Comparison of ENCODE assay signal across 9 cellular contexts in genomic region chr3:112391648-112392047, GRCh38. TPM values are rescaled to one million over a fixed set of nuclear protein-coding genes. Genes with fewer than 3 reads are reported as not detected.
A peak's percentile ranks its signal among the peaks of the same experiment; 100 is the strongest.
DNase-seq lines count a peak whose midpoint lies in the region; ATAC-seq and TF ChIP-seq lines count a peak whose summit lies in the region.
"Had no signal": no experiment of that assay in that cellular context is flagged by ENCODE, and none has a peak within 500 bp of the region (broad histone marks: within the 10 kb centered on the region; RNA-seq: fewer than 3 reads in every experiment).

No MANE protein-coding gene starts in this region.

- no peaks in the 10 kb centered on the region for H3K27me3 ChIP-seq in left lung

- DNase-seq in T-helper 2 cell treated with Interferon-gamma antibody and Interleukin-4, amounts not matched to agents 5 μg/mL and 100 μg/mL, for 36 hours (ENCODE audit: low spot score): no peak
- DNase-seq in T-helper 2 cell: no peak
- no peak for DNase-seq in activated naive CD8-positive, alpha-beta T cell treated with anti-CD3 and anti-CD28 coated beads, Interleukin-2, amount 50 U/mL, for 24 hours
- DNase-seq in left lung: no peak
- no peak for DNase-seq in GM10266 (ENCODE audit: extremely low spot score)
- DNase-seq in G401 (ENCODE audit: low spot score): no peak
- DNase-seq: NCI-H526 treated with DMSO at 0.1 percent for 48 hours had no signal

- no peak for TF ChIP-seq CTCF in left lung (IDR thresholded peaks at IDR 0.05)
- no peak for TF ChIP-seq CTCF in GM10266 (IDR thresholded peaks at IDR 0.05; ENCODE audit: control insufficient read depth, insufficient read depth, low read depth, missing control alignments)

- in situ Hi-C loops in G401 (cut with HindIII; ENCODE audit: low sequenced_read_pairs): no loop called here

- no peaks in the 10 kb centered on the region for H3K36me3 ChIP-seq in left lung

- H3K27ac ChIP-seq in left lung (peak overlapping the region; percentile 68 to 74), temporal lobe (ENCODE audit: low read depth, low read length) (peak overlapping the region; percentile 98)

- H3K4me3 ChIP-seq in left lung: no peak overlapping the region

- H3K4me1 Mint-ChIP-seq in T-helper 2 cell treated with Interferon-gamma antibody and Interleukin-4, amounts not matched to agents 5 μg/mL and 100 μg/mL, for 36 hours (ENCODE audit: low read depth): peaks cover 47% of the 10 kb centered on the region
- H3K4me1 Mint-ChIP-seq in activated naive CD8-positive, alpha-beta T cell treated with anti-CD3 and anti-CD28 coated beads, Interleukin-2, amount 50 U/mL, for 24 hours: peaks cover 44% of the 10 kb centered on the region

- H3K27ac Mint-ChIP-seq in T-helper 2 cell treated with Interferon-gamma antibody and Interleukin-4, amounts not matched to agents 5 μg/mL and 100 μg/mL, for 36 hours: peak overlapping the region; percentile 81
- peak overlapping the region; percentile 36 for H3K27ac Mint-ChIP-seq in activated naive CD8-positive, alpha-beta T cell treated with anti-CD3 and anti-CD28 coated beads, Interleukin-2, amount 50 U/mL, for 24 hours

- no peaks in the 10 kb centered on the region for H3K27me3 Mint-ChIP-seq in T-helper 2 cell treated with Interferon-gamma antibody and Interleukin-4, amounts not matched to agents 5 μg/mL and 100 μg/mL, for 36 hours (ENCODE audit: low read depth)
- no peaks in the 10 kb centered on the region for H3K27me3 Mint-ChIP-seq in activated naive CD8-positive, alpha-beta T cell treated with anti-CD3 and anti-CD28 coated beads, Interleukin-2, amount 50 U/mL, for 24 hours

- peaks cover 0 to 6% of the 10 kb centered on the region in 2 donors for H3K9me3 ChIP-seq in left lung

- H3K4me3 Mint-ChIP-seq in T-helper 2 cell treated with Interferon-gamma antibody and Interleukin-4, amounts not matched to agents 5 μg/mL and 100 μg/mL, for 36 hours: peak overlapping the region; percentile 19
- no peak overlapping the region for H3K4me3 Mint-ChIP-seq in activated naive CD8-positive, alpha-beta T cell treated with anti-CD3 and anti-CD28 coated beads, Interleukin-2, amount 50 U/mL, for 24 hours

- peaks cover 24% of the 10 kb centered on the region for H3K9me3 Mint-ChIP-seq in T-helper 2 cell treated with Interferon-gamma antibody and Interleukin-4, amounts not matched to agents 5 μg/mL and 100 μg/mL, for 36 hours
- H3K9me3 Mint-ChIP-seq in activated naive CD8-positive, alpha-beta T cell treated with anti-CD3 and anti-CD28 coated beads, Interleukin-2, amount 50 U/mL, for 24 hours: peaks cover 5% of the 10 kb centered on the region

- intact Hi-C loops in left lung (cut with DNase I): no loop called here

- peaks cover 9 to 26% of the 10 kb centered on the region in 2 donors for H3K4me1 ChIP-seq in left lung

- peaks cover 11% of the 10 kb centered on the region for H3K36me3 Mint-ChIP-seq in T-helper 2 cell treated with Interferon-gamma antibody and Interleukin-4, amounts not matched to agents 5 μg/mL and 100 μg/mL, for 36 hours (ENCODE audit: low read depth)
- H3K36me3 Mint-ChIP-seq in activated naive CD8-positive, alpha-beta T cell treated with anti-CD3 and anti-CD28 coated beads, Interleukin-2, amount 50 U/mL, for 24 hours (ENCODE audit: low read depth): no peaks in the 10 kb centered on the region

- no peak for ATAC-seq in activated naive CD8-positive, alpha-beta T cell treated with anti-CD3 and anti-CD28 coated beads, Interleukin-2, amount 50 U/mL, for 24 hours
- ATAC-seq in left lung (peak; percentile 43), GM19452 (IDR thresholded peaks at IDR 0.05; ENCODE audit: unreplicated experiment) (no peak)

RNA-seq across cellular contexts. Expression of gene CD200, which starts 58.7 kb away (rescaled TPM):
- total RNA-seq in left lung (1 to 10 TPM; 6.6 to 7.9 TPM), temporal lobe (46.2 TPM)
- not detected in 2 replicates for total RNA-seq in G401 (2014; rRNA removed; shearing (Covaris generic))
